Comparison of ENCODE assay signal across 8 cellular contexts in genomic region chr11:77428598-77428997, GRCh38.
"Had no signal": no experiment of that assay in that cellular context is flagged by ENCODE, and none has a peak within 500 bp of the region (broad histone marks: within the 10 kb centered on the region; RNA-seq: fewer than 3 reads in every experiment).

No MANE protein-coding gene starts in this region.

- H3K9me3 Mint-ChIP-seq: GM23338 had no signal

- H3K36me3 ChIP-seq: HAP-1 had no signal

- DNase-seq: H7, IMR-90, KG1 had no signal

- FAIRE-seq: HTR-8/SVneo, K562 had no signal

- H3K9me3 ChIP-seq: HAP-1 had no signal

- H3K4me2 ChIP-seq: GM23338 had no signal

- H3K4me3 Mint-ChIP-seq: GM23338 had no signal

- ATAC-seq: GM23338, HCT116, K562 had no signal

- H3K4me3 ChIP-seq: GM23338, HAP-1, K562 had no signal

- H3K27ac Mint-ChIP-seq: GM23338 had no signal
